27 cellular contexts compared by ENCODE assay signal in genomic region chr7:154578351-154578750, GRCh38.
"Had no signal": no experiment of that assay in that cellular context is flagged by ENCODE, and none has a peak within 500 bp of the region (broad histone marks: within the 10 kb centered on the region; RNA-seq: fewer than 3 reads in every experiment).

No MANE protein-coding gene starts in this region.

- DNase-seq: cortex of kidney; effector memory CD8-positive, alpha-beta T cell; erythroblast; hypothalamus; immature natural killer cell; islet precursor cell; kidney glomerular epithelial cell; mesenchymal stem cell; mucosa of descending colon; naive B cell; stimulated activated CD4-positive, alpha-beta T cell treated with anti-CD3 and anti-CD28 coated beads, Interleukin-12 subunit alpha, Interleukin-12 subunit beta, amount 100 ng/mL, for 4 hours; stimulated activated CD4-positive, alpha-beta T cell treated with anti-CD3 and anti-CD28 coated beads, Interleukin-2, amount 100 ng/mL, for 24 hours; stimulated activated CD4-positive, alpha-beta T cell treated with anti-CD3 and anti-CD28 coated beads, Interleukin-4, amount 100 ng/mL, for 24 hours; stimulated activated naive CD4-positive, alpha-beta T cell treated with Interleukin-2 at 50 U/mL for 16 hours; stomach; tibial artery had no signal

- H3K4me1 Mint-ChIP-seq: immature natural killer cell; naive B cell; nephron; stimulated activated effector memory CD8-positive, alpha-beta T cell treated with anti-CD3 and anti-CD28 coated beads, Interleukin-12 subunit alpha, Interleukin-12 subunit beta, amount 100 ng/mL, for 72 hours had no signal

- H3K4me1 ChIP-seq: neural progenitor cell, parathyroid adenoma, prostate gland, right atrium auricular region, stomach, tibial artery had no signal

- H3K4me3 ChIP-seq: mucosa of descending colon, neural progenitor cell, prostate gland, right atrium auricular region, smooth muscle cell, stomach, tibial artery had no signal

- H3K9me3 ChIP-seq: mucosa of descending colon, prostate gland, right atrium auricular region, stomach, tibial artery had no signal

- ATAC-seq: effector memory CD8-positive, alpha-beta T cell; left lobe of liver; mucosa of descending colon; sciatic nerve; stimulated activated effector memory CD8-positive, alpha-beta T cell treated with anti-CD3 and anti-CD28 coated beads, Interleukin-12 subunit alpha, Interleukin-12 subunit beta, amount 100 ng/mL, for 72 hours had no signal

- H3K27me3 ChIP-seq: neural progenitor cell, right atrium auricular region, stomach, tibial artery had no signal

- H3K36me3 Mint-ChIP-seq: mesothelial cell of epicardium, naive B cell, neural progenitor cell, type B pancreatic cell had no signal

- H3K27me3 Mint-ChIP-seq: effector memory CD8-positive, alpha-beta T cell; naive B cell had no signal

- H3K27ac ChIP-seq: neural progenitor cell, parathyroid adenoma, prostate gland, right atrium auricular region, stomach, tibial artery had no signal

- H3K27ac Mint-ChIP-seq: effector memory CD8-positive, alpha-beta T cell; immature natural killer cell; mesothelial cell of epicardium; naive B cell; nephron; neural progenitor cell; stimulated activated effector memory CD8-positive, alpha-beta T cell treated with anti-CD3 and anti-CD28 coated beads, Interleukin-12 subunit alpha, Interleukin-12 subunit beta, amount 100 ng/mL, for 72 hours; type B pancreatic cell had no signal

- H3K36me3 ChIP-seq: neural progenitor cell, prostate gland, right atrium auricular region, stomach, tibial artery had no signal

- H3K4me3 Mint-ChIP-seq: effector memory CD8-positive, alpha-beta T cell; immature natural killer cell; mesothelial cell of epicardium; naive B cell; nephron; neural progenitor cell; stimulated activated effector memory CD8-positive, alpha-beta T cell treated with anti-CD3 and anti-CD28 coated beads, Interleukin-12 subunit alpha, Interleukin-12 subunit beta, amount 100 ng/mL, for 72 hours; type B pancreatic cell had no signal

- H3K9me3 Mint-ChIP-seq: nephron, neural progenitor cell, type B pancreatic cell had no signal
